In the genomic region with DNA sequence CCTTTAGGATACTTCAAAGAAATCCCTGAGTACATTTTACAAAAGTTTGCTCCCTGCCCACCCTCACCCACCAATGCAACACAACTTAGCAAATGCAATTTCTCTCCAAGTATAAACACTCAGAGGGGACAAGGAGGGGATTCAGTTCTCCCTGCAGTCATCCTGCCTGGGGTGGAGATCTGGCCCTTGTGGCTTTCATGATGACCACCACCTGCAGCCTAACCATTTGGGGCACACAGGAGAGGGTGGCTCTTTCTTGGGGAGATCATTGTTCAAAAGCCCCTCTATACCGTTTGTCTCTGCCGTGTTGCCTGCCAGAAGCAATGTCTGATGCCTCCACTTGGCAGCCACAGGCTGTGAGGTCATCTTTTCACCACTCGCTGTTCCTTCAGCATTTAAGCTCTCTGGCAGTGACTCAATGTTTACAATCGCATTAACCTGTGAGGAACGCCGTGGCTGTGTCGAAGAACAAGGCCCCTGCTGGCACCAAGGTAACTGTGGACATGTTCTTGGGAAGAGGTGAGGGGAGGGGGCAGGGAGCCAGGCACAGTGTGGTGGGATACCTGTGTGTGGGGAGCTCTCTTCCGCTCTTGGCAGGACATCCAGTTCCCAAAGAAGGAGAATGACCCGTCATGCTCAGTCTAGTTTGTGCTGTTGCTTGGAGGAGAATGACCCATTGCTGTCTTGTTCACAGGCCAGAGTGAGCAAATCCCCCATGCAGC, we compare ENCODE assay signal across 1 cellular context.
A peak's percentile ranks its signal among the peaks of the same experiment; 100 is the strongest.
TF ChIP-seq lines count a peak whose summit lies in the region.

No MANE protein-coding gene starts in this region.

TF ChIP-seq in HEK293, 187 proteins besides CTCF, POLR2A, EP300 and RAD21 (continued from another document):
- TF ChIP-seq, protein P1, sequence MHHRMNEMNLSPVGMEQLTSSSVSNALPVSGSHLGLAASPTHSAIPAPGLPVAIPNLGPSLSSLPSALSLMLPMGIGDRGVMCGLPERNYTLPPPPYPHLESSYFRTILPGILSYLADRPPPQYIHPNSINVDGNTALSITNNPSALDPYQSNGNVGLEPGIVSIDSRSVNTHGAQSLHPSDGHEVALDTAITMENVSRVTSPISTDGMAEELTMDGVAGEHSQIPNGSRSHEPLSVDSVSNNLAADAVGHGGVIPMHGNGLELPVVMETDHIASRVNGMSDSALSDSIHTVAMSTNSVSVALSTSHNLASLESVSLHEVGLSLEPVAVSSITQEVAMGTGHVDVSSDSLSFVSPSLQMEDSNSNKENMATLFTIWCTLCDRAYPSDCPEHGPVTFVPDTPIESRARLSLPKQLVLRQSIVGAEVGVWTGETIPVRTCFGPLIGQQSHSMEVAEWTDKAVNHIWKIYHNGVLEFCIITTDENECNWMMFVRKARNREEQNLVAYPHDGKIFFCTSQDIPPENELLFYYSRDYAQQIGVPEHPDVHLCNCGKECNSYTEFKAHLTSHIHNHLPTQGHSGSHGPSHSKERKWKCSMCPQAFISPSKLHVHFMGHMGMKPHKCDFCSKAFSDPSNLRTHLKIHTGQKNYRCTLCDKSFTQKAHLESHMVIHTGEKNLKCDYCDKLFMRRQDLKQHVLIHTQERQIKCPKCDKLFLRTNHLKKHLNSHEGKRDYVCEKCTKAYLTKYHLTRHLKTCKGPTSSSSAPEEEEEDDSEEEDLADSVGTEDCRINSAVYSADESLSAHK (tag by site-specific recombination; IDR thresholded peaks at IDR 0.05): no peak
- TF ChIP-seq BCL11B (tag by site-specific recombination; IDR thresholded peaks at IDR 0.05; ENCODE audit: low read depth) (no peak), ZBTB48 (tag by site-specific recombination; IDR thresholded peaks at IDR 0.05) (no peak), MZF1 (tag by site-specific recombination; IDR thresholded peaks at IDR 0.05; ENCODE audit: borderline replicate concordance) (peak; percentile 89; the same call in 1 of the 2 replicates), GLI4 (tag by site-specific recombination; IDR thresholded peaks at IDR 0.05) (0 out of 2 replicates have a peak, but pooled peaks have one; percentile 17), GLI2 (tag by site-specific recombination; IDR thresholded peaks at IDR 0.05; ENCODE audit: borderline replicate concordance, low read depth) (no peak), ZNF544 (tag by site-specific recombination; IDR thresholded peaks at IDR 0.05) (no peak), ZNF274 (IDR thresholded peaks at IDR 0.05; ENCODE audit: low read length) (no peak), ZNF274 (tag by site-specific recombination; IDR thresholded peaks at IDR 0.05; ENCODE audit: borderline replicate concordance) (no peak), ZNF473 (tag by site-specific recombination; IDR thresholded peaks at IDR 0.05) (no peak), ZNF416 (tag by site-specific recombination; IDR thresholded peaks at IDR 0.05) (no peak), ZEB2 (tag by site-specific recombination; IDR thresholded peaks at IDR 0.05) (peak; percentile 54; the same call in 1 of the 2 replicates), ZNF394 (tag by site-specific recombination; IDR thresholded peaks at IDR 0.05; ENCODE audit: borderline replicate concordance) (no peak), ZNF341 (tag by site-specific recombination; IDR thresholded peaks at IDR 0.05; ENCODE audit: low read depth) (peak; percentile 61), ZNF830 (tag by site-specific recombination; IDR thresholded peaks at IDR 0.05; ENCODE audit: low read depth) (no peak), SCRT2 (tag by site-specific recombination; IDR thresholded peaks at IDR 0.05) (peak; percentile 82), SP7 (tag by site-specific recombination; IDR thresholded peaks at IDR 0.05) (0 out of 2 replicates have a peak, but pooled peaks have one; percentile 39), ZNF10 (tag by site-specific recombination; IDR thresholded peaks at IDR 0.05) (no peak), ZBTB21 (tag by site-specific recombination; IDR thresholded peaks at IDR 0.05) (peak; percentile 40; the same call in 1 of the 2 replicates), ZNF266 (tag by site-specific recombination; IDR thresholded peaks at IDR 0.05; ENCODE audit: low read depth) (no peak), ZIC2 (tag by site-specific recombination; IDR thresholded peaks at IDR 0.05) (peak; percentile 72), ZNF48 (tag by site-specific recombination; IDR thresholded peaks at IDR 0.05) (no peak), ZNF112 (tag by site-specific recombination; IDR thresholded peaks at IDR 0.05) (no peak), ZNF114 (tag by site-specific recombination; IDR thresholded peaks at IDR 0.05) (no peak), ZXDB (tag by site-specific recombination; IDR thresholded peaks at IDR 0.05) (0 out of 2 replicates have a peak, but pooled peaks have one; percentile 21), HOXD13 (CRISPR knock-in tag; IDR thresholded peaks at IDR 0.05; ENCODE audit: borderline replicate concordance) (no peak), ZBTB17 (tag by site-specific recombination; IDR thresholded peaks at IDR 0.05) (0 out of 2 replicates have a peak, but pooled peaks have one; percentile 29), IKZF3 (tag by site-specific recombination; IDR thresholded peaks at IDR 0.05) (no peak), EGR2 (tag by site-specific recombination; IDR thresholded peaks at IDR 0.05; ENCODE audit: low read depth) (no peak), ZNF768 (tag by site-specific recombination; IDR thresholded peaks at IDR 0.05) (no peak), ZNF391 (tag by site-specific recombination; IDR thresholded peaks at IDR 0.05; ENCODE audit: borderline replicate concordance, low read depth) (no peak), ZNF629 (tag by site-specific recombination; IDR thresholded peaks at IDR 0.05) (peak; percentile 70), ZNF843 (tag by site-specific recombination; IDR thresholded peaks at IDR 0.05) (no peak)
- TF ChIP-seq, protein P2, sequence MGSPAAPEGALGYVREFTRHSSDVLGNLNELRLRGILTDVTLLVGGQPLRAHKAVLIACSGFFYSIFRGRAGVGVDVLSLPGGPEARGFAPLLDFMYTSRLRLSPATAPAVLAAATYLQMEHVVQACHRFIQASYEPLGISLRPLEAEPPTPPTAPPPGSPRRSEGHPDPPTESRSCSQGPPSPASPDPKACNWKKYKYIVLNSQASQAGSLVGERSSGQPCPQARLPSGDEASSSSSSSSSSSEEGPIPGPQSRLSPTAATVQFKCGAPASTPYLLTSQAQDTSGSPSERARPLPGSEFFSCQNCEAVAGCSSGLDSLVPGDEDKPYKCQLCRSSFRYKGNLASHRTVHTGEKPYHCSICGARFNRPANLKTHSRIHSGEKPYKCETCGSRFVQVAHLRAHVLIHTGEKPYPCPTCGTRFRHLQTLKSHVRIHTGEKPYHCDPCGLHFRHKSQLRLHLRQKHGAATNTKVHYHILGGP (tag by site-specific recombination; IDR thresholded peaks at IDR 0.05): peak; percentile 53; the same call in 1 of the 2 replicates
- TF ChIP-seq, protein P3, sequence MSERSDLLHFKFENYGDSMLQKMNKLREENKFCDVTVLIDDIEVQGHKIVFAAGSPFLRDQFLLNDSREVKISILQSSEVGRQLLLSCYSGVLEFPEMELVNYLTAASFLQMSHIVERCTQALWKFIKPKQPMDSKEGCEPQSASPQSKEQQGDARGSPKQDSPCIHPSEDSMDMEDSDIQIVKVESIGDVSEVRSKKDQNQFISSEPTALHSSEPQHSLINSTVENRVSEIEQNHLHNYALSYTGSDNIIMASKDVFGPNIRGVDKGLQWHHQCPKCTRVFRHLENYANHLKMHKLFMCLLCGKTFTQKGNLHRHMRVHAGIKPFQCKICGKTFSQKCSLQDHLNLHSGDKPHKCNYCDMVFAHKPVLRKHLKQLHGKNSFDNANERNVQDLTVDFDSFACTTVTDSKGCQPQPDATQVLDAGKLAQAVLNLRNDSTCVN (tag by site-specific recombination; optimal IDR thresholded peaks at IDR 0.05): no peak
- TF ChIP-seq, protein P4, sequence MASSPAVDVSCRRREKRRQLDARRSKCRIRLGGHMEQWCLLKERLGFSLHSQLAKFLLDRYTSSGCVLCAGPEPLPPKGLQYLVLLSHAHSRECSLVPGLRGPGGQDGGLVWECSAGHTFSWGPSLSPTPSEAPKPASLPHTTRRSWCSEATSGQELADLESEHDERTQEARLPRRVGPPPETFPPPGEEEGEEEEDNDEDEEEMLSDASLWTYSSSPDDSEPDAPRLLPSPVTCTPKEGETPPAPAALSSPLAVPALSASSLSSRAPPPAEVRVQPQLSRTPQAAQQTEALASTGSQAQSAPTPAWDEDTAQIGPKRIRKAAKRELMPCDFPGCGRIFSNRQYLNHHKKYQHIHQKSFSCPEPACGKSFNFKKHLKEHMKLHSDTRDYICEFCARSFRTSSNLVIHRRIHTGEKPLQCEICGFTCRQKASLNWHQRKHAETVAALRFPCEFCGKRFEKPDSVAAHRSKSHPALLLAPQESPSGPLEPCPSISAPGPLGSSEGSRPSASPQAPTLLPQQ (tag by site-specific recombination; IDR thresholded peaks at IDR 0.05): no peak
- TF ChIP-seq, protein P5, sequence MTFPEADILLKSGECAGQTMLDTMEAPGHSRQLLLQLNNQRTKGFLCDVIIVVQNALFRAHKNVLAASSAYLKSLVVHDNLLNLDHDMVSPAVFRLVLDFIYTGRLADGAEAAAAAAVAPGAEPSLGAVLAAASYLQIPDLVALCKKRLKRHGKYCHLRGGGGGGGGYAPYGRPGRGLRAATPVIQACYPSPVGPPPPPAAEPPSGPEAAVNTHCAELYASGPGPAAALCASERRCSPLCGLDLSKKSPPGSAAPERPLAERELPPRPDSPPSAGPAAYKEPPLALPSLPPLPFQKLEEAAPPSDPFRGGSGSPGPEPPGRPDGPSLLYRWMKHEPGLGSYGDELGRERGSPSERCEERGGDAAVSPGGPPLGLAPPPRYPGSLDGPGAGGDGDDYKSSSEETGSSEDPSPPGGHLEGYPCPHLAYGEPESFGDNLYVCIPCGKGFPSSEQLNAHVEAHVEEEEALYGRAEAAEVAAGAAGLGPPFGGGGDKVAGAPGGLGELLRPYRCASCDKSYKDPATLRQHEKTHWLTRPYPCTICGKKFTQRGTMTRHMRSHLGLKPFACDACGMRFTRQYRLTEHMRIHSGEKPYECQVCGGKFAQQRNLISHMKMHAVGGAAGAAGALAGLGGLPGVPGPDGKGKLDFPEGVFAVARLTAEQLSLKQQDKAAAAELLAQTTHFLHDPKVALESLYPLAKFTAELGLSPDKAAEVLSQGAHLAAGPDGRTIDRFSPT (tag by site-specific recombination; IDR thresholded peaks at IDR 0.05): 0 out of 2 replicates have a peak, but pooled peaks have one; percentile 11
- TF ChIP-seq, protein P6, sequence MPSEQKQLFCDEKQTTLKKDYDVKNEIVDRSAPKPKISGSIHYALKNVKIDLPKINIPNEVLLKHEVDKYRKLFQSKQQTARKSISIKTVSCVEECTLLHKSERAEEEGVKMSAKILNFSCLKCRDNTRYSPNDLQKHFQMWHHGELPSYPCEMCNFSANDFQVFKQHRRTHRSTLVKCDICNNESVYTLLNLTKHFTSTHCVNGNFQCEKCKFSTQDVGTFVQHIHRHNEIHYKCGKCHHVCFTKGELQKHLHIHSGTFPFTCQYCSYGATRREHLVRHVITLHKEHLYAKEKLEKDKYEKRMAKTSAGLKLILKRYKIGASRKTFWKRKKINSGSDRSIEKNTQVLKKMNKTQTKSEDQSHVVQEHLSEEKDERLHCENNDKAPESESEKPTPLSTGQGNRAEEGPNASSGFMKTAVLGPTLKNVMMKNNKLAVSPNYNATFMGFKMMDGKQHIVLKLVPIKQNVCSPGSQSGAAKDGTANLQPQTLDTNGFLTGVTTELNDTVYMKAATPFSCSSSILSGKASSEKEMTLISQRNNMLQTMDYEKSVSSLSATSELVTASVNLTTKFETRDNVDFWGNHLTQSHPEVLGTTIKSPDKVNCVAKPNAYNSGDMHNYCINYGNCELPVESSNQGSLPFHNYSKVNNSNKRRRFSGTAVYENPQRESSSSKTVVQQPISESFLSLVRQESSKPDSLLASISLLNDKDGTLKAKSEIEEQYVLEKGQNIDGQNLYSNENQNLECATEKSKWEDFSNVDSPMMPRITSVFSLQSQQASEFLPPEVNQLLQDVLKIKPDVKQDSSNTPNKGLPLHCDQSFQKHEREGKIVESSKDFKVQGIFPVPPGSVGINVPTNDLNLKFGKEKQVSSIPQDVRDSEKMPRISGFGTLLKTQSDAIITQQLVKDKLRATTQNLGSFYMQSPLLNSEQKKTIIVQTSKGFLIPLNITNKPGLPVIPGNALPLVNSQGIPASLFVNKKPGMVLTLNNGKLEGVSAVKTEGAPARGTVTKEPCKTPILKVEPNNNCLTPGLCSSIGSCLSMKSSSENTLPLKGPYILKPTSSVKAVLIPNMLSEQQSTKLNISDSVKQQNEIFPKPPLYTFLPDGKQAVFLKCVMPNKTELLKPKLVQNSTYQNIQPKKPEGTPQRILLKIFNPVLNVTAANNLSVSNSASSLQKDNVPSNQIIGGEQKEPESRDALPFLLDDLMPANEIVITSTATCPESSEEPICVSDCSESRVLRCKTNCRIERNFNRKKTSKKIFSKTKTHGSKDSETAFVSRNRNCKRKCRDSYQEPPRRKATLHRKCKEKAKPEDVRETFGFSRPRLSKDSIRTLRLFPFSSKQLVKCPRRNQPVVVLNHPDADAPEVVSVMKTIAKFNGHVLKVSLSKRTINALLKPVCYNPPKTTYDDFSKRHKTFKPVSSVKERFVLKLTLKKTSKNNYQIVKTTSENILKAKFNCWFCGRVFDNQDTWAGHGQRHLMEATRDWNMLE (tag by site-specific recombination; conservative IDR thresholded peaks at IDR 0.05; ENCODE audit: low read depth): no peak
- TF ChIP-seq, protein P7, sequence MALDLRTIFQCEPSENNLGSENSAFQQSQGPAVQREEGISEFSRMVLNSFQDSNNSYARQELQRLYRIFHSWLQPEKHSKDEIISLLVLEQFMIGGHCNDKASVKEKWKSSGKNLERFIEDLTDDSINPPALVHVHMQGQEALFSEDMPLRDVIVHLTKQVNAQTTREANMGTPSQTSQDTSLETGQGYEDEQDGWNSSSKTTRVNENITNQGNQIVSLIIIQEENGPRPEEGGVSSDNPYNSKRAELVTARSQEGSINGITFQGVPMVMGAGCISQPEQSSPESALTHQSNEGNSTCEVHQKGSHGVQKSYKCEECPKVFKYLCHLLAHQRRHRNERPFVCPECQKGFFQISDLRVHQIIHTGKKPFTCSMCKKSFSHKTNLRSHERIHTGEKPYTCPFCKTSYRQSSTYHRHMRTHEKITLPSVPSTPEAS (tag by site-specific recombination; IDR thresholded peaks at IDR 0.05): no peak
- TF ChIP-seq, protein P8, sequence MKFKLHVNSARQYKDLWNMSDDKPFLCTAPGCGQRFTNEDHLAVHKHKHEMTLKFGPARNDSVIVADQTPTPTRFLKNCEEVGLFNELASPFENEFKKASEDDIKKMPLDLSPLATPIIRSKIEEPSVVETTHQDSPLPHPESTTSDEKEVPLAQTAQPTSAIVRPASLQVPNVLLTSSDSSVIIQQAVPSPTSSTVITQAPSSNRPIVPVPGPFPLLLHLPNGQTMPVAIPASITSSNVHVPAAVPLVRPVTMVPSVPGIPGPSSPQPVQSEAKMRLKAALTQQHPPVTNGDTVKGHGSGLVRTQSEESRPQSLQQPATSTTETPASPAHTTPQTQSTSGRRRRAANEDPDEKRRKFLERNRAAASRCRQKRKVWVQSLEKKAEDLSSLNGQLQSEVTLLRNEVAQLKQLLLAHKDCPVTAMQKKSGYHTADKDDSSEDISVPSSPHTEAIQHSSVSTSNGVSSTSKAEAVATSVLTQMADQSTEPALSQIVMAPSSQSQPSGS (tag by site-specific recombination; IDR thresholded peaks at IDR 0.05; ENCODE audit: low read depth): peak; percentile 34; the same call in 1 of the 2 replicates
- TF ChIP-seq, protein P9, sequence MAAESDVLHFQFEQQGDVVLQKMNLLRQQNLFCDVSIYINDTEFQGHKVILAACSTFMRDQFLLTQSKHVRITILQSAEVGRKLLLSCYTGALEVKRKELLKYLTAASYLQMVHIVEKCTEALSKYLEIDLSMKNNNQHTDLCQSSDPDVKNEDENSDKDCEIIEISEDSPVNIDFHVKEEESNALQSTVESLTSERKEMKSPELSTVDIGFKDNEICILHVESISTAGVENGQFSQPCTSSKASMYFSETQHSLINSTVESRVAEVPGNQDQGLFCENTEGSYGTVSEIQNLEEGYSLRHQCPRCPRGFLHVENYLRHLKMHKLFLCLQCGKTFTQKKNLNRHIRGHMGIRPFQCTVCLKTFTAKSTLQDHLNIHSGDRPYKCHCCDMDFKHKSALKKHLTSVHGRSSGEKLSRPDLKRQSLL (tag by site-specific recombination; IDR thresholded peaks at IDR 0.05): no peak
